20 cellular contexts compared by ENCODE assay signal in genomic region chr5:173859315-173860038, GRCh38. TPM values are rescaled to one million over a fixed set of nuclear protein-coding genes. Genes with fewer than 3 reads are reported as not detected.
A peak's percentile ranks its signal among the peaks of the same experiment; 100 is the strongest.
DNase-seq lines count a peak whose midpoint lies in the region; ATAC-seq and TF ChIP-seq lines count a peak whose summit lies in the region.
"Had no signal": no experiment of that assay in that cellular context is flagged by ENCODE, and none has a peak within 500 bp of the region (broad histone marks: within the 10 kb centered on the region; RNA-seq: fewer than 3 reads in every experiment).

No MANE protein-coding gene starts in this region.

- no peaks in the 10 kb centered on the region for H3K79me2 ChIP-seq in PC-3 (ENCODE audit: low read length)

- H3K27me3 ChIP-seq in HL-60 (ENCODE audit: insufficient read depth, poor library complexity, severe bottlenecking), result no peaks in the 10 kb centered on the region
- no peaks in the 10 kb centered on the region for H3K27me3 ChIP-seq in PC-3 (ENCODE audit: low read length)
- no peaks in the 10 kb centered on the region for H3K27me3 ChIP-seq in neutrophil
- H3K27me3 ChIP-seq: SJSA1 had no signal

- H3F3A ChIP-seq in PC-3 (ENCODE audit: low read length, unreplicated experiment), result no peaks in the 10 kb centered on the region

- H3K36me3 ChIP-seq in PC-3 (ENCODE audit: low read depth, low read length) (no peaks in the 10 kb centered on the region), neutrophil (no peaks in the 10 kb centered on the region)
- H3K36me3 ChIP-seq: SJSA1 had no signal

- no peaks in the 10 kb centered on the region for H3K9me2 ChIP-seq in PC-3 (replicated peaks; ENCODE audit: low read length)

- H3K27ac ChIP-seq in HL-60 (replicated peaks) (peak overlapping the region; percentile 17; the same call in 1 of the 2 replicates), PC-3 (ENCODE audit: low read length) (no peak overlapping the region), epithelial cell of prostate (peak overlapping the region; percentile 19), neutrophil (peak overlapping the region; percentile 53)
- H3K27ac ChIP-seq: KMS-11, SJSA1, skin epidermis had no signal

- peak; percentile 38 for ATAC-seq in PC-3

- H3K4me1 ChIP-seq in PC-3 (ENCODE audit: insufficient read depth, low read length) (0 out of 2 replicates have a peak, but pooled peaks cover 5% of the 10 kb centered on the region), neutrophil (ENCODE audit: control insufficient read depth in 1 of 2, insufficient read depth in 1 of 2, low read depth in 1 of 2, low read length in 1 of 2) (peaks cover 45 to 52% of the 10 kb centered on the region in 2 experiments)
- H3K4me1 ChIP-seq: SJSA1 had no signal

- DNase-seq in HL-60 (ENCODE audit: low read depth in 1 of 2, low spot score in 1 of 2) (peak in 1 of 2 experiments; percentile 34), PC-3 (peak; percentile 52), epithelial cell of prostate (ENCODE audit: low read depth, low spot score) (no peak), iPS-NIHi7 (ENCODE audit: extremely low spot score) (no peak), NOMO-1 (lab: John Stamatoyannopoulos, UW; ENCODE audit: unreplicated experiment in 2 of 2) (no peak), UCSD-AML1 (lab: John Stamatoyannopoulos, UW; ENCODE audit: unreplicated experiment) (no peak)
- DNase-seq: activated CD4-positive, alpha-beta T cell treated with anti-CD3 and anti-CD28 coated beads for 1 hour; activated naive CD8-positive, alpha-beta T cell treated with anti-CD3 and anti-CD28 coated beads, Interleukin-2, amount 10 ng/mL, durations not matched to agents 7 days and 5 days; effector CD8-positive, alpha-beta T cell; GDM1; HCEC 1CT; left cardiac atrium; NCI-H1048; NCI-H2081 treated with DMSO at 0.1 percent for 48 hours; NCI-H526; stimulated activated CD4-positive, alpha-beta T cell treated with anti-CD3 and anti-CD28 coated beads, Interleukin-2, amount 100 ng/mL, for 48 hours had no signal

- TF ChIP-seq CTCF in HL-60 (IDR thresholded peaks at IDR 0.05; ENCODE audit: insufficient read depth, low read length), result no peak
- TF ChIP-seq CTCF in PC-3 (conservative IDR thresholded peaks at IDR 0.05; ENCODE audit: low read depth, low read length), result no peak
- TF ChIP-seq CTCF in neutrophil (IDR thresholded peaks at IDR 0.05), result no peak

- CTCF ChIA-PET in PC-3 (lab: Charles Lee), result interaction anchor here (0.5 kb wide), 1 partner anchor 9 kb away, joined by 3 read pairs; no protein-coding TSS in a partner anchor

- intact Hi-C loops in PC-3 (cut with micrococcal nuclease), result no loop called here

- H3K4me2 ChIP-seq in PC-3 (ENCODE audit: low read length), result no peak overlapping the region
- H3K4me2 ChIP-seq: KMS-11 had no signal

- no peak overlapping the region for H3K9ac ChIP-seq in PC-3 (ENCODE audit: low read length)
- H3K9ac ChIP-seq: KMS-11 had no signal

- no peak overlapping the region for H2AFZ ChIP-seq in PC-3 (ENCODE audit: low read length)

- H3K9me3 ChIP-seq in PC-3 (ENCODE audit: low read length) (no peaks in the 10 kb centered on the region), neutrophil (no peaks in the 10 kb centered on the region)
- H3K9me3 ChIP-seq: SJSA1 had no signal

- H4K20me1 ChIP-seq in PC-3 (ENCODE audit: low read length), result no peaks in the 10 kb centered on the region

- no peak overlapping the region for H3K4me3 ChIP-seq in HL-60 (replicated peaks; ENCODE audit: insufficient read depth, low read length)
- H3K4me3 ChIP-seq in PC-3 (ENCODE audit: low read length), result no peak overlapping the region
- H3K4me3 ChIP-seq in neutrophil (ENCODE audit: low read depth in 1 of 2, low read length in 1 of 2), result peak overlapping the region in 1 of 2 experiments; percentile 3
- H3K4me3 ChIP-seq: SJSA1, skin epidermis had no signal

- POLR2A ChIA-PET in PC-3 (lab: Charles Lee; ENCODE audit: unreplicated experiment), result no interaction called here

- BruUV-seq in PC-3 (replicated peaks; lab: Mats Ljungman, UMichigan), result no TSS peak

RNA-seq across cellular contexts. Expression of gene CPEB4, which starts 28.7 kb away (rescaled TPM):
- total RNA-seq in PC-3 (2014; rRNA removed), result 26.2 and 37.0 TPM in 2 replicates
